Comparison of ENCODE assay signal across 8 cellular contexts in genomic region chr12:8544295-8544694, GRCh38. TPM values are rescaled to one million over a fixed set of nuclear protein-coding genes. Genes with fewer than 3 reads are reported as not detected.
DNase-seq lines count a peak whose midpoint lies in the region; ATAC-seq and TF ChIP-seq lines count a peak whose summit lies in the region.

No MANE protein-coding gene starts in this region.

- H4K20me1 ChIP-seq in osteoblast (ENCODE audit: insufficient read depth, low read length): no peaks in the 10 kb centered on the region

- peak; percentile 68 for ATAC-seq in GM18511 (IDR thresholded peaks at IDR 0.05; ENCODE audit: unreplicated experiment)

- H2AFZ ChIP-seq in osteoblast (ENCODE audit: low read length): peak overlapping the region; percentile 41

- intact Hi-C loops in thyroid gland (cut with DNase I): loop anchor here (10.0 kb wide), 1 partner anchor 351 kb away; no protein-coding TSS in a partner anchor

- DNase-seq in AG04449 (ENCODE audit: low read depth, low spot score) (peak; percentile 4), HuH-7 (ENCODE audit: low spot score) (peak; percentile 39), Peyer's patch (peak in 2 of 3 donors; percentile 59 to 86), activated T-helper 1 cell treated with Interleukin-2 at 50 U/mL for 16 hours (ENCODE audit: low read depth) (peak; percentile 46), fibroblast of the aortic adventitia (ENCODE audit: low read depth) (peak; percentile 83), osteoblast (ENCODE audit: insufficient read length, low spot score, missing footprints) (peak; percentile 73), thyroid gland (peak; percentile 55 to 65)

- H3K36me3 ChIP-seq in Peyer's patch (no peaks in the 10 kb centered on the region), osteoblast (ENCODE audit: insufficient read depth, low read length) (no peaks in the 10 kb centered on the region), thyroid gland (no peaks in the 10 kb centered on the region)

- no peak overlapping the region for H3K4me3 ChIP-seq in AG04449 (ENCODE audit: low read depth, low read length)
- no peak overlapping the region for H3K4me3 ChIP-seq in Peyer's patch
- no peak overlapping the region for H3K4me3 ChIP-seq in fibroblast of the aortic adventitia (ENCODE audit: low read depth, low read length)
- H3K4me3 ChIP-seq in osteoblast (ENCODE audit: insufficient read depth, low read length): peak overlapping the region; percentile 31
- H3K4me3 ChIP-seq in thyroid gland (replicated peaks in 1 of 3): no peak overlapping the region

- H3K79me2 ChIP-seq in osteoblast (ENCODE audit: insufficient read depth, low read length): no peaks in the 10 kb centered on the region

- POLR2A ChIA-PET in AG04449 (lab: Yijun Ruan, JAX): no interaction called here

- TF ChIP-seq CTCF in AG04449 (IDR thresholded peaks at IDR 0.05; ENCODE audit: insufficient read depth, low read length, missing control alignments) (peak; percentile 77), Peyer's patch (IDR thresholded peaks at IDR 0.05) (peak; percentile 73 to 95 (median 93)), fibroblast of the aortic adventitia (IDR thresholded peaks at IDR 0.05; ENCODE audit: insufficient read depth, low read length) (peak; percentile 89), osteoblast (IDR thresholded peaks at IDR 0.05; ENCODE audit: extremely low read depth, low read depth, low read length) (peak; percentile 87), thyroid gland (IDR thresholded peaks at IDR 0.05) (peak; percentile 62 to 98 (median 84))

- CTCF ChIA-PET in AG04449 (lab: Yijun Ruan, JAX): interaction anchor here (0.7 to 2.3 kb wide), 41 partner anchors 8 to 522 kb away, joined by 3 to 60 read pairs (median 4); partner anchors contain the start of genes A2ML1, M6PR and PHC1

- H3K9me3 ChIP-seq in Peyer's patch: no peaks in the 10 kb centered on the region
- no peaks in the 10 kb centered on the region for H3K9me3 ChIP-seq in osteoblast (ENCODE audit: low read depth, low read length)
- no peaks in the 10 kb centered on the region for H3K9me3 ChIP-seq in thyroid gland

- 2 to 3% methylated on average over 3 of the region's 3 CpGs for WGBS in thyroid gland, 2 donors

- H3K27me3 ChIP-seq in Peyer's patch (no peaks in the 10 kb centered on the region), osteoblast (ENCODE audit: insufficient read depth, low read length) (peaks cover 6% of the 10 kb centered on the region), thyroid gland (no peaks in the 10 kb centered on the region)

- H3K27ac ChIP-seq in Peyer's patch (no peak overlapping the region), osteoblast (ENCODE audit: low read depth, low read length) (no peak overlapping the region), thyroid gland (no peak overlapping the region)

- H3K4me2 ChIP-seq in osteoblast (ENCODE audit: insufficient read depth, low read length): peak overlapping the region; percentile 64

- TF ChIP-seq POLR2A in Peyer's patch (IDR thresholded peaks at IDR 0.05) (no peak), thyroid gland (IDR thresholded peaks at IDR 0.05) (no peak)

- H3K4me1 ChIP-seq in Peyer's patch (no peaks in the 10 kb centered on the region), osteoblast (ENCODE audit: insufficient read depth, low read length) (no peaks in the 10 kb centered on the region), thyroid gland (no peaks in the 10 kb centered on the region)

RNA-seq across cellular contexts. Expression of gene CLEC4E, which starts 3.6 kb away (rescaled TPM):
- total RNA-seq in Peyer's patch (1 to 10 TPM in 1 of 4 donors, not detected in 3; 2.9 TPM), fibroblast of the aortic adventitia (ENCODE audit: low replicate concordance) (not detected in 2 replicates), osteoblast (not detected in 2 replicates), thyroid gland (10 to 100 TPM in 1 of 4 donors, 1 to 10 TPM in 3; 1.7 to 10.5 (median 4.5) TPM)

RNA-seq across cellular contexts. Expression of gene CLEC4D, which starts 31.0 kb away (rescaled TPM):
- total RNA-seq in Peyer's patch: not detected
- total RNA-seq in fibroblast of the aortic adventitia (ENCODE audit: low replicate concordance): not detected in 2 replicates
- total RNA-seq in osteoblast: not detected in 2 replicates
- under 1 TPM in 2 of 4 donors, not detected in 2; 0.13 to 0.22 TPM for total RNA-seq in thyroid gland

Comparison
In these comparisons a context has a peak if more than half of its experiments do, and no peak if none do; other contexts are left out.
1. DNase-seq: peak in every context shown above with its lines; median percentile 83 in fibroblast of the aortic adventitia; 73 in osteoblast; 72 in Peyer's patch; 60 in thyroid gland; 46 in activated T-helper 1 cell treated with Interleukin-2 at 50 U/mL for 16 hours; 39 in HuH-7; 4 in AG04449.